27 cellular contexts compared by ENCODE assay signal in genomic region chr6:48369100-48369499, GRCh38.
"Had no signal": no experiment of that assay in that cellular context is flagged by ENCODE, and none has a peak within 500 bp of the region (broad histone marks: within the 10 kb centered on the region; RNA-seq: fewer than 3 reads in every experiment).

No MANE protein-coding gene starts in this region.

- DNase-seq: stimulated activated CD4-positive, alpha-beta T cell treated with anti-CD3 and anti-CD28 coated beads, Interleukin-2, amount 100 ng/mL, for 48 hours; stimulated activated CD4-positive, alpha-beta T cell treated with anti-CD3 and anti-CD28 coated beads, Interleukin-4, amount 100 ng/mL, for 1 hour; stimulated activated CD4-positive, alpha-beta T cell treated with anti-CD3 and anti-CD28 coated beads, Interleukin-4, amount 100 ng/mL, for 24 hours; stimulated activated CD4-positive, alpha-beta T cell treated with anti-CD3 and anti-CD28 coated beads, Interleukin-4, amount 100 ng/mL, for 4 hours; stimulated activated CD8-positive, alpha-beta memory T cell treated with anti-CD3 and anti-CD28 coated beads, Interleukin-4, amount 100 ng/mL, for 48 hours; stimulated activated naive B cell treated with anti-CD40 and anti-IgM and Interleukin-4, amounts not matched to agents 10 μg/mL and 1 μg/mL and 100 μg/mL, for 72 hours; stimulated activated naive CD4-positive, alpha-beta T cell; stimulated activated naive CD4-positive, alpha-beta T cell treated with Interleukin-2 at 50 U/mL for 16 hours; stimulated activated naive CD8-positive, alpha-beta T cell treated with anti-CD3 and anti-CD28 coated beads, Interleukin-15, amount 100 ng/mL, for 72 hours; stimulated activated naive CD8-positive, alpha-beta T cell treated with anti-CD3 and anti-CD28 coated beads, Interleukin-15, Interleukin-2, amounts not matched to agents 100 U/mL and 50 U/mL, for 24 hours; stomach; substantia nigra; testis; thyroid gland; tibial artery; transverse colon; trophoblast cell; upper lobe of left lung; upper lobe of right lung; uterus had no signal

- H3K9me3 ChIP-seq: suprapubic skin, testis, thoracic aorta, thyroid gland, tibial artery, transverse colon, upper lobe of left lung, upper lobe of right lung, uterus, vagina had no signal

- H3K4me3 ChIP-seq: stomach, suprapubic skin, testis, thoracic aorta, thyroid gland, tibial artery, tibial nerve, transverse colon, upper lobe of left lung, upper lobe of right lung, uterus, vagina had no signal

- H3K27me3 ChIP-seq: stomach, suprapubic skin, testis, thyroid gland, tibial artery, tibial nerve, transverse colon, upper lobe of left lung, upper lobe of right lung, uterus, vagina had no signal

- ATAC-seq: stimulated activated effector memory CD8-positive, alpha-beta T cell treated with anti-CD3 and anti-CD28 coated beads, Interleukin-12 subunit alpha, Interleukin-12 subunit beta, amount 100 ng/mL, for 72 hours; stimulated activated memory B cell treated with anti-CD40 and anti-IgM and Interleukin-4, amounts not matched to agents 10 μg/mL and 1 μg/mL and 100 μg/mL, for 72 hours; stimulated activated naive B cell treated with anti-CD40 and anti-IgM and Interleukin-4, amounts not matched to agents 10 μg/mL and 1 μg/mL and 100 μg/mL, for 72 hours; stimulated activated naive CD8-positive, alpha-beta T cell treated with anti-CD3 and anti-CD28 coated beads, Interleukin-15, amount 100 ng/mL, for 72 hours; stimulated activated naive CD8-positive, alpha-beta T cell treated with anti-CD3 and anti-CD28 coated beads, Interleukin-15, Interleukin-2, amounts not matched to agents 100 U/mL and 50 U/mL, for 24 hours; upper lobe of right lung had no signal

- H3K27ac ChIP-seq: stomach, suprapubic skin, testis, thoracic aorta, thyroid gland, tibial artery, tibial nerve, transverse colon, upper lobe of left lung, upper lobe of right lung, uterus, vagina had no signal

- FAIRE-seq: urothelium cell line had no signal

- H3K36me3 ChIP-seq: stomach, suprapubic skin, thoracic aorta, thyroid gland, tibial artery, tibial nerve, transverse colon, upper lobe of left lung, upper lobe of right lung, uterus, vagina had no signal

- H3K4me1 ChIP-seq: stomach, suprapubic skin, testis, thyroid gland, tibial artery, tibial nerve, transverse colon, upper lobe of left lung, upper lobe of right lung, uterus, vagina had no signal
